In genomic region chr13:29923554-29924481, GRCh38 we compare ENCODE assay signal across 1 cellular context.
TF ChIP-seq lines count a peak whose summit lies in the region.

No MANE protein-coding gene starts in this region.

TF ChIP-seq in SK-N-SH, 30 proteins besides CTCF, POLR2A, EP300 and RAD21 (continued from another document):
- TF ChIP-seq ZBTB33 (IDR thresholded peaks at IDR 0.05; ENCODE audit: borderline replicate concordance, low read depth) (peak; percentile 51; the same call in 1 of the 2 replicates), MXI1 (IDR thresholded peaks at IDR 0.05; ENCODE audit: low read depth, low read length) (no peak), USF1 (IDR thresholded peaks at IDR 0.05; ENCODE audit: borderline replicate concordance, low read depth) (peak; percentile 85), TEAD4 (IDR thresholded peaks at IDR 0.05; ENCODE audit: borderline replicate concordance, insufficient read depth) (no peak; the same call in 1 of the 2 replicates), JUND (IDR thresholded peaks at IDR 0.05) (peak; percentile 67)
- TF ChIP-seq, protein P1, sequence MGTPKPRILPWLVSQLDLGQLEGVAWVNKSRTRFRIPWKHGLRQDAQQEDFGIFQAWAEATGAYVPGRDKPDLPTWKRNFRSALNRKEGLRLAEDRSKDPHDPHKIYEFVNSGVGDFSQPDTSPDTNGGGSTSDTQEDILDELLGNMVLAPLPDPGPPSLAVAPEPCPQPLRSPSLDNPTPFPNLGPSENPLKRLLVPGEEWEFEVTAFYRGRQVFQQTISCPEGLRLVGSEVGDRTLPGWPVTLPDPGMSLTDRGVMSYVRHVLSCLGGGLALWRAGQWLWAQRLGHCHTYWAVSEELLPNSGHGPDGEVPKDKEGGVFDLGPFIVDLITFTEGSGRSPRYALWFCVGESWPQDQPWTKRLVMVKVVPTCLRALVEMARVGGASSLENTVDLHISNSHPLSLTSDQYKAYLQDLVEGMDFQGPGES (IDR thresholded peaks at IDR 0.05; ENCODE audit: low read depth, low read length): no peak
